Comparison of ENCODE assay signal across 8 cellular contexts in genomic region chr2:29923110-29923721, GRCh38. TPM values are rescaled to one million over a fixed set of nuclear protein-coding genes. Genes with fewer than 3 reads are reported as not detected.
DNase-seq lines count a peak whose midpoint lies in the region; ATAC-seq and TF ChIP-seq lines count a peak whose summit lies in the region.

No MANE protein-coding gene starts in this region.

- H3K27me3 ChIP-seq in prostate gland (replicated peaks; ENCODE audit: insufficient read depth) = peaks cover 4% of the 10 kb centered on the region

- no peaks in the 10 kb centered on the region for H3K36me3 ChIP-seq in prostate gland

- peak; percentile 39 to 83 for DNase-seq in NCI-H524 (lab: John Stamatoyannopoulos, UW)
- no peak for DNase-seq in NCI-H524 treated with DMSO at 0.1 percent for 48 hours (lab: John Stamatoyannopoulos, UW)
- DNase-seq in Jurkat, Clone E6-1 (ENCODE audit: low read depth, low spot score) = peak; percentile 21
- peak; percentile 77 for DNase-seq in OCI-M1 (lab: John Stamatoyannopoulos, UW)
- DNase-seq in activated naive CD4-positive, alpha-beta T cell (lab: John Stamatoyannopoulos, UW) = peak in 3 of 4 experiments; percentile 2 to 9 (median 8)
- DNase-seq in globus pallidus (ENCODE audit: low spot score) = peak; percentile 72
- peak; percentile 31 for DNase-seq in prostate gland (ENCODE audit: low spot score)

- TF ChIP-seq CTCF in prostate gland (IDR thresholded peaks at IDR 0.05) = peak; percentile 66 to 85 (median 72)

- 26% methylated on average over 3 of the region's 3 CpGs for WGBS in prostate gland

- H3K9me3 ChIP-seq in prostate gland = no peaks in the 10 kb centered on the region

- intact Hi-C loops in prostate gland (cut with DNase I) = loop anchor here (5.0 kb wide), 1 partner anchor 104 kb away; no protein-coding TSS in a partner anchor

- no peak for ATAC-seq in HG03196 (IDR thresholded peaks at IDR 0.05; ENCODE audit: unreplicated experiment)

- peaks cover 18% of the 10 kb centered on the region for H3K4me1 ChIP-seq in prostate gland (replicated peaks)

- H3K4me3 ChIP-seq in Jurkat, Clone E6-1 (ENCODE audit: low read length) = no peak overlapping the region
- H3K4me3 ChIP-seq in prostate gland = no peak overlapping the region

- TF ChIP-seq POLR2A in prostate gland (IDR thresholded peaks at IDR 0.05) = no peak

- H3K27ac ChIP-seq in prostate gland = no peak overlapping the region

RNA-seq across cellular contexts. Expression of gene ALK, which starts 1.8 kb away (rescaled TPM):
- polyA plus RNA-seq in Jurkat, Clone E6-1 (2012; ENCODE audit: insufficient read depth, insufficient read length) = not detected
- total RNA-seq in prostate gland = 1 to 10 TPM in 1 of 2 donors, under 1 TPM in 1; 0.14 to 1.2 TPM
